ENCODE assay signal across 8 cellular contexts in the genomic region with DNA sequence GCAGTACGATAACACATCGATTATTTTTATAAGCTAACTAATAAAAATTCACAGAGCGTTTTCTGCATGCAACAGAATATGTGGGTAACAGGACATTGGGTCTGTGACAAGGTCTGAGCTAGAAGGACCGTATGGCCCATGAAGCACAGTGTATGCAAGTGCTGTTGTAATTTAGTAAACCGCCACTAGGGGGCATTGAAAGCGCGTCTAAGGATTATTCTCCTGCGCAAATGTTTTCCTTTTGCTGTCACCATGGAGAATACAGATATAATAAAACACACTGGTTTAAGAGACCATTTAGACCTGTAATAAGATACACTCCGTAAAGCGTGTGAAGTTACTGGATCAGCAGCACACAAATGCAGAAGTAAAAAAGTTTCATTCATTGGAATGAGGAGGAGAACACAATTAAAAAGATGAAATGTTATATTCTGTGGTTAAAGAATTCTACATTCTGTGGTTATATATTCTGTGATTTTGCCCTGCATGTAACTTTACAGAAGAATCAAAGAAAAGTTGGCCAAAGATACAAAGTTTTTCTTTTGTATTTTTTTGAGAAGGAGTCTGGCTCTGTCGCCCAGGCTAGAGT.
DNase-seq lines count a peak whose midpoint lies in the region; ATAC-seq and TF ChIP-seq lines count a peak whose summit lies in the region.

No MANE protein-coding gene starts in this region.

- H3K9ac ChIP-seq in subcutaneous abdominal adipose tissue (ENCODE audit: low read length in 5 of 5) = no peak overlapping the region

- no peak overlapping the region for H3K27ac Mint-ChIP-seq in naive thymus-derived CD4-positive, alpha-beta T cell

- WGBS in esophagus squamous epithelium, 2 donors = 13 to 15% methylated on average over 11 of the region's 11 CpGs

- no peak for TF ChIP-seq POLR2A in esophagus squamous epithelium (IDR thresholded peaks at IDR 0.05)

- H3K27me3 Mint-ChIP-seq in naive thymus-derived CD4-positive, alpha-beta T cell = peaks cover 0 to 13% (median 5%) of the 10 kb centered on the region in 5 donors

- intact Hi-C loops in Right ventricle myocardium inferior (cut with DNase I) (no loop called here), cardiac septum (cut with DNase I) (loop anchor here (10.0 kb wide), 1 partner anchor 1299 kb away; no protein-coding TSS in a partner anchor), esophagus squamous epithelium (cut with DNase I) (no loop called here)
- intact Hi-C loops in naive thymus-derived CD4-positive, alpha-beta T cell (cut with micrococcal nuclease) = loop anchor here (1.0 to 10.0 kb wide), 4 partner anchors 415 to 1806 kb away; no protein-coding TSS in a partner anchor

- peaks cover 0 to 2% (median 0%) of the 10 kb centered on the region in 11 donors for H3K9me3 Mint-ChIP-seq in naive thymus-derived CD4-positive, alpha-beta T cell

- H3K4me1 Mint-ChIP-seq in naive thymus-derived CD4-positive, alpha-beta T cell = peaks cover 0 to 4% (median 0%) of the 10 kb centered on the region in 7 donors

- H3K27me3 ChIP-seq in esophagus squamous epithelium = no peaks in the 10 kb centered on the region
- no peaks in the 10 kb centered on the region for H3K27me3 ChIP-seq in naive thymus-derived CD4-positive, alpha-beta T cell (ENCODE audit: control insufficient read depth in 2 of 2, insufficient read depth in 2 of 2, low read length in 2 of 2)
- H3K27me3 ChIP-seq in subcutaneous abdominal adipose tissue (ENCODE audit: control insufficient read depth in 5 of 5, insufficient read depth in 4 of 5, low read length in 5 of 5) = no peaks in the 10 kb centered on the region

- H3K36me3 Mint-ChIP-seq in naive thymus-derived CD4-positive, alpha-beta T cell = no peaks in the 10 kb centered on the region

- CTCF ChIA-PET in naive thymus-derived CD4-positive, alpha-beta T cell (lab: Charles Lee) = interaction anchor here (0.8 to 1.3 kb wide), 5 partner anchors 10 to 1298 kb away, joined by 3 to 9 read pairs (median 4); no protein-coding TSS in a partner anchor

- POLR2A ChIA-PET in naive thymus-derived CD4-positive, alpha-beta T cell (lab: Charles Lee) = no interaction called here

- TF ChIP-seq CTCF in esophagus squamous epithelium (IDR thresholded peaks at IDR 0.05) = peak; percentile 67 to 90 (median 88)

- no peak overlapping the region for H3K4me3 Mint-ChIP-seq in naive thymus-derived CD4-positive, alpha-beta T cell

- no peak overlapping the region for H3K4me3 ChIP-seq in esophagus squamous epithelium
- no peak overlapping the region for H3K4me3 ChIP-seq in naive thymus-derived CD4-positive, alpha-beta T cell (ENCODE audit: low read length)
- H3K4me3 ChIP-seq in subcutaneous abdominal adipose tissue (ENCODE audit: low read depth in 1 of 5, low read length in 5 of 5) = no peak overlapping the region

- no peak for DNase-seq in Right ventricle myocardium inferior (ENCODE audit: missing footprints)
- no peak for DNase-seq in cardiac septum (ENCODE audit: low spot score)
- peak; percentile 50 for DNase-seq in NCI-H69 (lab: John Stamatoyannopoulos, UW)
- DNase-seq in activated CD8-positive, alpha-beta memory T cell treated with anti-CD3 and anti-CD28 coated beads for 1 hour (ENCODE audit: extremely low read depth in 1 of 2, low read depth in 1 of 2) = peak; percentile 11 to 12
- DNase-seq in esophagus squamous epithelium (lab: John Stamatoyannopoulos, UW) = no peak
- DNase-seq in naive thymus-derived CD4-positive, alpha-beta T cell = peak in 7 of 9 donors; percentile 29 to 57 (median 38)

- H3K4me1 ChIP-seq in esophagus squamous epithelium (peaks cover 0 to 13% (median 0%) of the 10 kb centered on the region in 3 donors), subcutaneous abdominal adipose tissue (ENCODE audit: control insufficient read depth in 5 of 5, insufficient read depth in 5 of 5, low read length in 5 of 5) (peaks cover 0 to 10% (median 9%) of the 10 kb centered on the region in 5 donors)
- H3K4me1 ChIP-seq in naive thymus-derived CD4-positive, alpha-beta T cell (ENCODE audit: control insufficient read depth in 2 of 2, insufficient read depth in 2 of 2, low read length in 2 of 2) = no peaks in the 10 kb centered on the region

- H3K27ac ChIP-seq in esophagus squamous epithelium = no peak overlapping the region
- H3K27ac ChIP-seq in naive thymus-derived CD4-positive, alpha-beta T cell (ENCODE audit: low read depth, low read length) = no peak overlapping the region
- peak overlapping the region; percentile 47 for H3K27ac ChIP-seq in subcutaneous abdominal adipose tissue (ENCODE audit: low read depth, low read length)

- H3K9me3 ChIP-seq in esophagus squamous epithelium (no peaks in the 10 kb centered on the region), subcutaneous abdominal adipose tissue (ENCODE audit: control insufficient read depth in 5 of 5, low read length in 5 of 5) (no peaks in the 10 kb centered on the region)
- no peaks in the 10 kb centered on the region for H3K9me3 ChIP-seq in naive thymus-derived CD4-positive, alpha-beta T cell (ENCODE audit: control insufficient read depth in 2 of 3, low read length in 3 of 3)

- ATAC-seq in Right ventricle myocardium inferior = peak; percentile 90
- peak; percentile 82 for ATAC-seq in HG03520 (IDR thresholded peaks at IDR 0.05; ENCODE audit: unreplicated experiment)
- peak; percentile 74 for ATAC-seq in naive thymus-derived CD4-positive, alpha-beta T cell

- H3K36me3 ChIP-seq in esophagus squamous epithelium = peaks cover 0 to 26% (median 0%) of the 10 kb centered on the region in 3 donors
- H3K36me3 ChIP-seq in naive thymus-derived CD4-positive, alpha-beta T cell (ENCODE audit: control insufficient read depth in 2 of 3, insufficient read depth in 3 of 3, low read length in 3 of 3) = no peaks in the 10 kb centered on the region
- H3K36me3 ChIP-seq in subcutaneous abdominal adipose tissue (ENCODE audit: control insufficient read depth in 5 of 5, insufficient read depth in 5 of 5, low read length in 5 of 5) = peaks cover 0 to 14% (median 13%) of the 10 kb centered on the region in 5 donors

Comparison
In these comparisons a context has a peak if more than half of its experiments do, and no peak if none do; other contexts are left out.
1. intact Hi-C loops: an anchor here in cardiac septum (10.0 kb wide) and naive thymus-derived CD4-positive, alpha-beta T cell (1.0 to 10.0 kb wide); none called in Right ventricle myocardium inferior and esophagus squamous epithelium.
2. DNase-seq: peak in NCI-H69 (single experiment), activated CD8-positive, alpha-beta memory T cell treated with anti-CD3 and anti-CD28 coated beads for 1 hour (2 of 2) and naive thymus-derived CD4-positive, alpha-beta T cell (7 of 9); none in Right ventricle myocardium inferior (single experiment), cardiac septum (single experiment) and esophagus squamous epithelium (single experiment).
3. Peak in every context shown above with its lines, with median percentiles within 50 percentile points of each other: ATAC-seq.